8 cellular contexts compared by ENCODE assay signal in genomic region chrX:129777218-129777768, GRCh38. TPM values are rescaled to one million over a fixed set of nuclear protein-coding genes. Genes with fewer than 3 reads are reported as not detected.
A peak's percentile ranks its signal among the peaks of the same experiment; 100 is the strongest.
DNase-seq lines count a peak whose midpoint lies in the region; ATAC-seq, FAIRE-seq and TF ChIP-seq lines count a peak whose summit lies in the region.

No MANE protein-coding gene starts in this region.

- H3K36me3 Mint-ChIP-seq in neural progenitor cell: no peaks in the 10 kb centered on the region

- POLR2A ChIA-PET in GM12878 (lab: Charles Lee): interaction anchor here (2.0 to 11.2 kb wide), 2 partner anchors 7 to 15 kb away, joined by 6 to 169 read pairs; no protein-coding TSS in a partner anchor

- TF ChIP-seq POLR2A in GM12878 (IDR thresholded peaks at IDR 0.05; ENCODE audit: low read depth, low read length): peak; percentile 70

- peak overlapping the region; percentile 83 for H3K4me2 ChIP-seq in GM12878 (ENCODE audit: control insufficient read depth, insufficient read depth)
- H3K4me2 ChIP-seq in neural progenitor cell: no peak overlapping the region

- peak overlapping the region; percentile 92 for H3K27ac ChIP-seq in GM12878 (ENCODE audit: control insufficient read depth, insufficient read depth)
- H3K27ac ChIP-seq in neural progenitor cell: no peak overlapping the region

- peaks cover 2% of the 10 kb centered on the region for H3K9me3 Mint-ChIP-seq in neural progenitor cell

- H4K20me1 ChIP-seq in GM12878 (ENCODE audit: control insufficient read depth, insufficient read depth): no peaks in the 10 kb centered on the region
- no peaks in the 10 kb centered on the region for H4K20me1 ChIP-seq in neural progenitor cell (ENCODE audit: low read depth)

- no peaks in the 10 kb centered on the region for H3K27me3 ChIP-seq in GM12878 (replicated peaks in 1 of 2; ENCODE audit: control insufficient read depth in 2 of 2, insufficient read depth in 2 of 2, low read length in 1 of 2)
- no peaks in the 10 kb centered on the region for H3K27me3 ChIP-seq in neural progenitor cell
- no peaks in the 10 kb centered on the region for H3K27me3 ChIP-seq in MG63

- H2AFZ ChIP-seq in GM12878 (ENCODE audit: control insufficient read depth, low read depth, low read length) (no peak overlapping the region; the same call in 1 of the 2 replicates), neural progenitor cell (replicated peaks) (no peak overlapping the region)

- peak; percentile 88 for DNase-seq in GM12865 (ENCODE audit: low read depth)
- peak; percentile 40 to 92 (median 64) for DNase-seq in T-helper 2 cell
- DNase-seq in GM12878 (ENCODE audit: low read depth, low spot score): no peak
- DNase-seq in neural progenitor cell (ENCODE audit: low spot score): no peak
- no peak for DNase-seq in putamen (ENCODE audit: low spot score)
- no peak for DNase-seq in NCI-H187 treated with DMSO at 0.1 percent for 48 hours (lab: John Stamatoyannopoulos, UW)
- DNase-seq in MG63: no peak

- CTCF ChIA-PET in GM12878 (lab: Yijun Ruan, JAX): interaction anchor here (0.8 to 1.3 kb wide), 5 partner anchors 9 to 47 kb away, joined by 3 to 5 read pairs (median 3); no protein-coding TSS in a partner anchor

- no peak overlapping the region for H3K4me3 Mint-ChIP-seq in neural progenitor cell

- H3K4me1 ChIP-seq in GM12878 (ENCODE audit: control insufficient read depth, insufficient read depth, low read length) (peaks cover 56% of the 10 kb centered on the region), neural progenitor cell (no peaks in the 10 kb centered on the region)

- peaks cover 2% of the 10 kb centered on the region for H3K27me3 Mint-ChIP-seq in neural progenitor cell (ENCODE audit: insufficient read depth, low read depth)

- H3K4me3 ChIP-seq in GM12865 (ENCODE audit: low read depth, low read length) (peak overlapping the region; percentile 55), GM12878 (peak overlapping the region; percentile 54), neural progenitor cell (no peak overlapping the region), MG63 (no peak overlapping the region)

- peaks cover 0 to 7% of the 10 kb centered on the region in 2 experiments; a peak in 2 of 4 replicates for H3K36me3 ChIP-seq in GM12878 (ENCODE audit: control insufficient read depth in 2 of 2, insufficient read depth in 2 of 2, low read length in 1 of 2)
- no peaks in the 10 kb centered on the region for H3K36me3 ChIP-seq in neural progenitor cell
- no peaks in the 10 kb centered on the region for H3K36me3 ChIP-seq in MG63

- H3K9me3 ChIP-seq in GM12878 (replicated peaks; ENCODE audit: control insufficient read depth, insufficient read depth, low read length) (no peaks in the 10 kb centered on the region), neural progenitor cell (ENCODE audit: low read depth) (no peaks in the 10 kb centered on the region), MG63 (no peaks in the 10 kb centered on the region)

- no peak for FAIRE-seq in GM12878 (lab: Jason Lieb, UNC)

- ATAC-seq in HG03045 (IDR thresholded peaks at IDR 0.05; ENCODE audit: unreplicated experiment) (peak; percentile 35), GM12878 (peak; percentile 9)

- H3K9ac ChIP-seq in GM12878 (ENCODE audit: control insufficient read depth, insufficient read depth, low read length) (peak overlapping the region; percentile 86), neural progenitor cell (no peak overlapping the region)

- TF ChIP-seq EP300 in GM12878 (IDR thresholded peaks at IDR 0.05; ENCODE audit: borderline replicate concordance in 1 of 2, control insufficient read depth in 1 of 2, low read depth in 2 of 2, low read length in 2 of 2): peak in 1 of 2 experiments; percentile 28; a peak in 1 of 4 replicates

- RAD21 ChIA-PET in GM12878 (lab: Charles Lee; ENCODE audit: unreplicated experiment): interaction anchor here (1.5 to 1.7 kb wide), 2 partner anchors 8 to 9 kb away, joined by 4 to 6 read pairs; no protein-coding TSS in a partner anchor

- H3K79me2 ChIP-seq in GM12878 (ENCODE audit: control insufficient read depth, insufficient read depth, low read length) (peaks cover 36% of the 10 kb centered on the region), neural progenitor cell (ENCODE audit: low read depth) (no peaks in the 10 kb centered on the region)

- peak overlapping the region; percentile 81 for H3K27ac Mint-ChIP-seq in neural progenitor cell

- no peaks in the 10 kb centered on the region for H3F3A ChIP-seq in neural progenitor cell (ENCODE audit: low read depth)

- peaks cover 29% of the 10 kb centered on the region for H3K4me1 Mint-ChIP-seq in neural progenitor cell

- in situ Hi-C loops in GM12878 (cut with MboI): no loop called here

- intact Hi-C loops in GM12878 (cut with micrococcal nuclease; ENCODE audit: unreplicated experiment): loop anchor here (10.0 kb wide), 1 partner anchor 398 kb away; the partner anchor contains the start of gene RAB33A

- no peak for TF ChIP-seq CTCF in GM12865 (IDR thresholded peaks at IDR 0.05; ENCODE audit: insufficient read depth, low read depth, low read length, missing control alignments)
- no peak for TF ChIP-seq CTCF in GM12878 (IDR thresholded peaks at IDR 0.05 in 2 of 3, conservative IDR thresholded peaks at IDR 0.05 in 1 of 3; ENCODE audit: control insufficient read depth in 2 of 3, extremely low read depth in 1 of 3, insufficient read depth in 1 of 3, low read depth in 3 of 3, low read length in 3 of 3)
- TF ChIP-seq CTCF in neural progenitor cell (IDR thresholded peaks at IDR 0.05): no peak

- WGBS in GM12878 (ENCODE audit: insufficient coverage, insufficient replicate concordance, low lambda C conversion rate, missing lambda C conversion rate): 4% methylated on average over 27 of the region's 27 CpGs

- SMC1A ChIA-PET in GM12878 (lab: Charles Lee; ENCODE audit: uncharacterized antibody, unreplicated experiment): interaction anchor here (0.5 to 14.8 kb wide), 5 partner anchors 7 to 728 kb away, joined by 3 to 165 read pairs (median 4); no protein-coding TSS in a partner anchor

- BruUV-seq in GM12878 (replicated peaks; lab: Mats Ljungman, UMichigan): no TSS peak

- TF ChIP-seq RAD21 in GM12878 (IDR thresholded peaks at IDR 0.05; ENCODE audit: insufficient read depth, low read depth, low read length): no peak

TF ChIP-seq in GM12878, 131 proteins besides CTCF, POLR2A, EP300 and RAD21 (continues in another document):
- TF ChIP-seq MYC (IDR thresholded peaks at IDR 0.05; ENCODE audit: insufficient read depth, insufficient read length, insufficient replicate concordance, low read length, severe bottlenecking): no peak
- TF ChIP-seq, protein P1, sequence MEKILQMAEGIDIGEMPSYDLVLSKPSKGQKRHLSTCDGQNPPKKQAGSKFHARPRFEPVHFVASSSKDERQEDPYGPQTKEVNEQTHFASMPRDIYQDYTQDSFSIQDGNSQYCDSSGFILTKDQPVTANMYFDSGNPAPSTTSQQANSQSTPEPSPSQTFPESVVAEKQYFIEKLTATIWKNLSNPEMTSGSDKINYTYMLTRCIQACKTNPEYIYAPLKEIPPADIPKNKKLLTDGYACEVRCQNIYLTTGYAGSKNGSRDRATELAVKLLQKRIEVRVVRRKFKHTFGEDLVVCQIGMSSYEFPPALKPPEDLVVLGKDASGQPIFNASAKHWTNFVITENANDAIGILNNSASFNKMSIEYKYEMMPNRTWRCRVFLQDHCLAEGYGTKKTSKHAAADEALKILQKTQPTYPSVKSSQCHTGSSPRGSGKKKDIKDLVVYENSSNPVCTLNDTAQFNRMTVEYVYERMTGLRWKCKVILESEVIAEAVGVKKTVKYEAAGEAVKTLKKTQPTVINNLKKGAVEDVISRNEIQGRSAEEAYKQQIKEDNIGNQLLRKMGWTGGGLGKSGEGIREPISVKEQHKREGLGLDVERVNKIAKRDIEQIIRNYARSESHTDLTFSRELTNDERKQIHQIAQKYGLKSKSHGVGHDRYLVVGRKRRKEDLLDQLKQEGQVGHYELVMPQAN (conservative IDR thresholded peaks at IDR 0.05): no peak

RNA-seq across cellular contexts. Expression of gene SASH3, which starts 2.5 kb away (rescaled TPM):
- total RNA-seq in GM12878 (2013; cell fraction: nucleolus; rRNA removed): 88.3 and 101 TPM in 2 replicates
- 198 and 231 TPM in 2 replicates for total RNA-seq in GM12878 (2014; rRNA removed)
- total RNA-seq in GM12878 (2014; rRNA removed; fragmentation: Illumina TruSeq; extraction: Trizol): 123 and 130 TPM in 2 replicates
- 183 and 191 TPM in 2 replicates for total RNA-seq in GM12878 (2021)
- polyA plus RNA-seq in GM12878 (2011; ENCODE audit: low read depth): 67.3 TPM
- 159 and 233 TPM in 2 replicates for polyA plus RNA-seq in GM12878 (2011; rRNA removed)
- 229 and 314 TPM in 2 replicates for polyA plus RNA-seq in GM12878 (2011; cell fraction: cytosol; rRNA removed)
- 329 and 387 TPM in 2 replicates for polyA plus RNA-seq in GM12878 (2011; cell fraction: nucleus; rRNA removed)
- 109 and 113 TPM in 2 replicates for polyA plus RNA-seq in GM12878 (2012)
- polyA plus RNA-seq in GM12878 (2014; fragmentation: Illumina TruSeq; extraction: Trizol): 122 and 155 TPM in 2 replicates
- 10 to 100 TPM; 23.1 to 39.1 TPM for polyA plus RNA-seq in GM12878 (2014; fragmentation: Nextera tagmentation; extraction: Ambion mirVana)
- 192 and 204 TPM in 2 replicates for polyA plus RNA-seq in GM12878 (2014; rRNA removed)
- polyA plus RNA-seq in GM12878 (2016; fragmentation: Nextera tagmentation; extraction: Ambion mirVana): 100 to 1,000 TPM; 148 to 164 TPM
- polyA minus RNA-seq in GM12878 (2011; rRNA and poly(A)+ RNA removed): 120 and 220 TPM in 2 replicates
- polyA minus RNA-seq in GM12878 (2011; cell fraction: cytosol; rRNA and poly(A)+ RNA removed): 77.4 and 94.2 TPM in 2 replicates
- 51.7 and 77.8 TPM in 2 replicates for polyA minus RNA-seq in GM12878 (2011; cell fraction: nucleus; rRNA and poly(A)+ RNA removed)
- not detected in 2 replicates for total RNA-seq in neural progenitor cell (ENCODE audit: low replicate concordance)
- not detected in 2 replicates for total RNA-seq in MG63 (2014; rRNA removed; shearing (Covaris generic); ENCODE audit: low replicate concordance)

RNA-seq across cellular contexts. Expression of gene XPNPEP2, which starts 38.5 kb away (rescaled TPM):
- total RNA-seq in GM12878 (2013; cell fraction: nucleolus; rRNA removed): not detected in 2 replicates
- total RNA-seq in GM12878 (2014; rRNA removed) (0.17 and 0.27 TPM in 2 replicates), GM12878 (2014; rRNA removed; fragmentation: Illumina TruSeq; extraction: Trizol) (0.13 and 0.14 TPM in 2 replicates), GM12878 (2021) (0.21 and 0.27 TPM in 2 replicates), neural progenitor cell (ENCODE audit: low replicate concordance) (0.19 and 1.7 TPM in 2 replicates)
- polyA plus RNA-seq in GM12878 (2011; ENCODE audit: low read depth): 0.13 TPM
- polyA plus RNA-seq in GM12878 (2011; rRNA removed) (0.04 TPM in 2 replicates), GM12878 (2014; fragmentation: Illumina TruSeq; extraction: Trizol) (0.21 and 0.32 TPM in 2 replicates), GM12878 (2014; fragmentation: Nextera tagmentation; extraction: Ambion mirVana) (under 1 TPM; 0.08 to 0.26 TPM), GM12878 (2014; rRNA removed) (0.24 and 0.37 TPM in 2 replicates), GM12878 (2016; fragmentation: Nextera tagmentation; extraction: Ambion mirVana) (under 1 TPM; 0.05 to 0.06 TPM)
- 0.05 and 0.06 TPM in 2 replicates for polyA plus RNA-seq in GM12878 (2011; cell fraction: cytosol; rRNA removed)
- polyA plus RNA-seq in GM12878 (2011; cell fraction: nucleus; rRNA removed): 0.04 and 0.06 TPM in 2 replicates
- 0.05 and 0.07 TPM in 2 replicates for polyA plus RNA-seq in GM12878 (2012)
- polyA minus RNA-seq in GM12878 (2011; rRNA and poly(A)+ RNA removed): not detected in 2 replicates
- not detected in 2 replicates for polyA minus RNA-seq in GM12878 (2011; cell fraction: cytosol; rRNA and poly(A)+ RNA removed)
- not detected in 2 replicates for polyA minus RNA-seq in GM12878 (2011; cell fraction: nucleus; rRNA and poly(A)+ RNA removed)
- total RNA-seq in MG63 (2014; rRNA removed; shearing (Covaris generic); ENCODE audit: low replicate concordance): not detected in 2 replicates

Comparison
In these comparisons a context has a peak if more than half of its experiments do, and no peak if none do; other contexts are left out.
1. DNase-seq: peak in GM12865 (single experiment) and T-helper 2 cell (5 of 5); none in GM12878 (single experiment), neural progenitor cell (single experiment), putamen (single experiment), NCI-H187 treated with DMSO at 0.1 percent for 48 hours (single experiment) and MG63 (single experiment).
2. H3K4me3 ChIP-seq: peak in GM12865 (single experiment) and GM12878 (single experiment); none in neural progenitor cell (single experiment) and MG63 (single experiment).
3. RNA of gene SASH3, which starts 2.5 kb away (total RNA-seq): 88.3 to 231 TPM in GM12878; not detected in neural progenitor cell and not detected in MG63; every median in the first group is over 10 times any median in the second.